Comparison of ENCODE assay signal across 7 cellular contexts in genomic region chr5:100841358-100842076, GRCh38.
A peak's percentile ranks its signal among the peaks of the same experiment; 100 is the strongest.
DNase-seq lines count a peak whose midpoint lies in the region; ATAC-seq and TF ChIP-seq lines count a peak whose summit lies in the region.

No MANE protein-coding gene starts in this region.

- POLR2A ChIA-PET in activated naive CD8-positive, alpha-beta T cell treated with anti-CD3 and anti-CD28 coated beads, Interleukin-2, amount 10 ng/mL, durations not matched to agents 7 days and 5 days (lab: Charles Lee): interaction anchor here (2.6 kb wide), 1 partner anchor 60 kb away, joined by 13 read pairs; no protein-coding TSS in a partner anchor

- peak overlapping the region; percentile 41 for H3K27ac ChIP-seq in psoas muscle

- peaks cover 32% of the 10 kb centered on the region for H3K36me3 Mint-ChIP-seq in activated naive CD8-positive, alpha-beta T cell treated with anti-CD3 and anti-CD28 coated beads, Interleukin-2, amount 10 ng/mL, durations not matched to agents 7 days and 5 days

- H3K36me3 ChIP-seq in psoas muscle (ENCODE audit: insufficient read depth in 1 of 2, low read depth in 1 of 2): no peaks in the 10 kb centered on the region

- no peaks in the 10 kb centered on the region for H3K27me3 Mint-ChIP-seq in activated naive CD8-positive, alpha-beta T cell treated with anti-CD3 and anti-CD28 coated beads, Interleukin-2, amount 10 ng/mL, durations not matched to agents 7 days and 5 days

- H3K9me3 ChIP-seq in psoas muscle: no peaks in the 10 kb centered on the region

- peak; percentile 53 for ATAC-seq in GM19395 (IDR thresholded peaks at IDR 0.05; ENCODE audit: unreplicated experiment)
- ATAC-seq in HG03039 (IDR thresholded peaks at IDR 0.05; ENCODE audit: unreplicated experiment): peak; percentile 40
- peak; percentile 39 for ATAC-seq in activated naive CD8-positive, alpha-beta T cell treated with anti-CD3 and anti-CD28 coated beads, Interleukin-2, amount 10 ng/mL, durations not matched to agents 7 days and 5 days (ENCODE audit: low read depth)
- no peak for ATAC-seq in psoas muscle
- no peak for ATAC-seq in HG03571 (IDR thresholded peaks at IDR 0.05; ENCODE audit: unreplicated experiment)

- no peak for DNase-seq in activated naive CD8-positive, alpha-beta T cell treated with anti-CD3 and anti-CD28 coated beads, Interleukin-2, amount 10 ng/mL, durations not matched to agents 7 days and 5 days
- no peak for DNase-seq in psoas muscle
- no peak for DNase-seq in HT-29 (ENCODE audit: low spot score)
- DNase-seq in SW480 (ENCODE audit: low spot score): no peak

- H3K4me1 Mint-ChIP-seq in activated naive CD8-positive, alpha-beta T cell treated with anti-CD3 and anti-CD28 coated beads, Interleukin-2, amount 10 ng/mL, durations not matched to agents 7 days and 5 days: peaks cover 29% of the 10 kb centered on the region

- intact Hi-C loops in psoas muscle (cut with DNase I): no loop called here

- peak overlapping the region; percentile 74 for H3K27ac Mint-ChIP-seq in activated naive CD8-positive, alpha-beta T cell treated with anti-CD3 and anti-CD28 coated beads, Interleukin-2, amount 10 ng/mL, durations not matched to agents 7 days and 5 days

- peak overlapping the region; percentile 61 for H3K4me3 Mint-ChIP-seq in activated naive CD8-positive, alpha-beta T cell treated with anti-CD3 and anti-CD28 coated beads, Interleukin-2, amount 10 ng/mL, durations not matched to agents 7 days and 5 days

- H3K9me3 Mint-ChIP-seq in activated naive CD8-positive, alpha-beta T cell treated with anti-CD3 and anti-CD28 coated beads, Interleukin-2, amount 10 ng/mL, durations not matched to agents 7 days and 5 days: no peaks in the 10 kb centered on the region

- no peak for TF ChIP-seq CTCF in psoas muscle (IDR thresholded peaks at IDR 0.05)

- WGBS in psoas muscle, 3 donors: 65 to 71% (median 70%) methylated on average over 4 of the region's 4 CpGs

- no peak overlapping the region for H3K4me3 ChIP-seq in psoas muscle

- no peaks in the 10 kb centered on the region for H3K4me1 ChIP-seq in psoas muscle

- no peaks in the 10 kb centered on the region for H3K27me3 ChIP-seq in psoas muscle (ENCODE audit: insufficient read depth in 3 of 3, low read length in 2 of 3)

Comparison
In these comparisons a context has a peak if more than half of its experiments do, and no peak if none do; other contexts are left out.
1. ATAC-seq: peak in GM19395 (single experiment), HG03039 (single experiment) and activated naive CD8-positive, alpha-beta T cell treated with anti-CD3 and anti-CD28 coated beads, Interleukin-2, amount 10 ng/mL, durations not matched to agents 7 days and 5 days (single experiment); none in psoas muscle (0 of 4) and HG03571 (single experiment).